ENCODE assay signal across 22 cellular contexts in genomic region chr13:38418286-38418685, GRCh38.
"Had no signal": no experiment of that assay in that cellular context is flagged by ENCODE, and none has a peak within 500 bp of the region (broad histone marks: within the 10 kb centered on the region; RNA-seq: fewer than 3 reads in every experiment).

No MANE protein-coding gene starts in this region.

- H3K27me3 ChIP-seq: esophagus squamous epithelium, right lobe of liver, tibial artery had no signal

- H3K4me1 Mint-ChIP-seq: central memory CD8-positive, alpha-beta T cell; neural crest cell; stimulated activated effector memory CD8-positive, alpha-beta T cell treated with anti-CD3 and anti-CD28 coated beads, Interleukin-12 subunit alpha, Interleukin-12 subunit beta, amount 100 ng/mL, for 72 hours had no signal

- H3K4me1 ChIP-seq: esophagus squamous epithelium, right lobe of liver, tibial artery had no signal

- H3K36me3 Mint-ChIP-seq: naive thymus-derived CD4-positive, alpha-beta T cell; stimulated activated effector memory CD8-positive, alpha-beta T cell treated with anti-CD3 and anti-CD28 coated beads, Interleukin-12 subunit alpha, Interleukin-12 subunit beta, amount 100 ng/mL, for 72 hours had no signal

- H3K27ac ChIP-seq: coronary artery, esophagus squamous epithelium, right lobe of liver, tibial artery, WERI-Rb-1 had no signal

- H3K9me3 Mint-ChIP-seq: activated CD4-positive, alpha-beta T cell treated with anti-CD3 and anti-CD28 coated beads, Interleukin-2, amount 10 ng/mL, durations not matched to agents 7 days and 5 days; activated CD8-positive, alpha-beta T cell treated with anti-CD3 and anti-CD28 coated beads for 36 hours; activated T-helper 1 cell treated with anti-CD3 and anti-CD28 coated beads, Interleukin-12 subunit alpha, Interleukin-12 subunit beta, Interleukin-2, Interleukin-4 antibody, amounts not matched to agents 30 ng/mL and 10 ng/mL and 1 ng/mL, durations not matched to agents 14 hours and 24 hours and 36 hours; central memory CD8-positive, alpha-beta T cell; stimulated activated effector memory CD8-positive, alpha-beta T cell treated with anti-CD3 and anti-CD28 coated beads, Interleukin-12 subunit alpha, Interleukin-12 subunit beta, amount 100 ng/mL, for 72 hours; stimulated activated naive CD8-positive, alpha-beta T cell treated with anti-CD3 and anti-CD28 coated beads, Interleukin-15, amount 100 ng/mL, for 72 hours had no signal

- H3K27ac Mint-ChIP-seq: activated CD4-positive, alpha-beta T cell treated with anti-CD3 and anti-CD28 coated beads, Interleukin-2, amount 10 ng/mL, durations not matched to agents 7 days and 5 days; activated CD8-positive, alpha-beta T cell treated with anti-CD3 and anti-CD28 coated beads for 36 hours; activated T-helper 1 cell treated with anti-CD3 and anti-CD28 coated beads, Interleukin-12 subunit alpha, Interleukin-12 subunit beta, Interleukin-2, Interleukin-4 antibody, amounts not matched to agents 30 ng/mL and 10 ng/mL and 1 ng/mL, durations not matched to agents 14 hours and 24 hours and 36 hours; naive thymus-derived CD4-positive, alpha-beta T cell; stimulated activated effector memory CD8-positive, alpha-beta T cell treated with anti-CD3 and anti-CD28 coated beads, Interleukin-12 subunit alpha, Interleukin-12 subunit beta, amount 100 ng/mL, for 72 hours; stimulated activated naive CD8-positive, alpha-beta T cell treated with anti-CD3 and anti-CD28 coated beads, Interleukin-15, amount 100 ng/mL, for 72 hours had no signal

- DNase-seq: activated CD4-positive, CD25-positive, alpha-beta regulatory T cell treated with anti-CD3 and anti-CD28 coated beads, Interleukin-2, amount 50 U/mL, for 72 hours; activated gamma-delta T cell; activated naive CD4-positive, alpha-beta T cell treated with anti-CD3 and anti-CD28 coated beads, Interleukin-2, amount 50 U/mL, for 16 hours; aorta; esophagus squamous epithelium; foreskin melanocyte; naive thymus-derived CD4-positive, alpha-beta T cell; occipital lobe; right lobe of liver; small intestine; stimulated activated CD4-positive, alpha-beta T cell treated with anti-CD3 and anti-CD28 coated beads, Interleukin-2, amount 100 ng/mL, for 24 hours; stimulated activated naive CD8-positive, alpha-beta T cell treated with anti-CD3 and anti-CD28 coated beads, Interleukin-15, amount 100 ng/mL, for 72 hours; tibial artery had no signal

- H3K27me3 Mint-ChIP-seq: activated CD4-positive, alpha-beta T cell treated with anti-CD3 and anti-CD28 coated beads, Interleukin-2, amount 10 ng/mL, durations not matched to agents 7 days and 5 days; central memory CD8-positive, alpha-beta T cell; stimulated activated naive CD8-positive, alpha-beta T cell treated with anti-CD3 and anti-CD28 coated beads, Interleukin-15, amount 100 ng/mL, for 72 hours had no signal

- H3K4me3 Mint-ChIP-seq: activated CD4-positive, alpha-beta T cell treated with anti-CD3 and anti-CD28 coated beads, Interleukin-2, amount 10 ng/mL, durations not matched to agents 7 days and 5 days; activated CD8-positive, alpha-beta T cell treated with anti-CD3 and anti-CD28 coated beads for 36 hours; activated T-helper 1 cell treated with anti-CD3 and anti-CD28 coated beads, Interleukin-12 subunit alpha, Interleukin-12 subunit beta, Interleukin-2, Interleukin-4 antibody, amounts not matched to agents 30 ng/mL and 10 ng/mL and 1 ng/mL, durations not matched to agents 14 hours and 24 hours and 36 hours; central memory CD8-positive, alpha-beta T cell; naive thymus-derived CD4-positive, alpha-beta T cell; neural crest cell; stimulated activated effector memory CD8-positive, alpha-beta T cell treated with anti-CD3 and anti-CD28 coated beads, Interleukin-12 subunit alpha, Interleukin-12 subunit beta, amount 100 ng/mL, for 72 hours; stimulated activated naive CD8-positive, alpha-beta T cell treated with anti-CD3 and anti-CD28 coated beads, Interleukin-15, amount 100 ng/mL, for 72 hours had no signal

- H3K4me3 ChIP-seq: coronary artery, esophagus squamous epithelium, lung, right lobe of liver, tibial artery had no signal

- H3K9me3 ChIP-seq: esophagus squamous epithelium, right lobe of liver, tibial artery had no signal

- H3K36me3 ChIP-seq: esophagus squamous epithelium, right lobe of liver, tibial artery, WERI-Rb-1 had no signal
